ENCODE assay signal across 9 cellular contexts in genomic region chr1:8477199-8477982, GRCh38.
DNase-seq lines count a peak whose midpoint lies in the region; ATAC-seq and TF ChIP-seq lines count a peak whose summit lies in the region.
"Had no signal": no experiment of that assay in that cellular context is flagged by ENCODE, and none has a peak within 500 bp of the region (broad histone marks: within the 10 kb centered on the region; RNA-seq: fewer than 3 reads in every experiment).

No MANE protein-coding gene starts in this region.

- no peaks in the 10 kb centered on the region for H3K36me3 ChIP-seq in BE2C

- H3K4me3 Mint-ChIP-seq in immature natural killer cell = no peak overlapping the region
- H3K4me3 Mint-ChIP-seq: IgD-negative memory B cell had no signal

- peaks cover 0 to 4% (median 3%) of the 10 kb centered on the region in 3 donors for H3K36me3 Mint-ChIP-seq in immature natural killer cell
- H3K36me3 Mint-ChIP-seq: IgD-negative memory B cell had no signal

- H3K27me3 Mint-ChIP-seq in immature natural killer cell (ENCODE audit: low read depth in 3 of 3) = peaks cover 4 to 8% (median 6%) of the 10 kb centered on the region in 3 donors
- H3K27me3 Mint-ChIP-seq: IgD-negative memory B cell had no signal

- TF ChIP-seq CTCF in GM12864 (IDR thresholded peaks at IDR 0.05; ENCODE audit: low read depth, low read length, missing control alignments) = no peak
- no peak for TF ChIP-seq CTCF in BE2C (IDR thresholded peaks at IDR 0.05; ENCODE audit: low read depth, low read length)

- peaks cover 23 to 41% of the 10 kb centered on the region in 2 donors for H3K4me1 Mint-ChIP-seq in immature natural killer cell

- H3K4me1 ChIP-seq in BE2C = no peaks in the 10 kb centered on the region

- peak; percentile 57 for DNase-seq in GM12864 (ENCODE audit: low read depth)
- peak; percentile 36 for DNase-seq in RPMI7951 (ENCODE audit: low read depth)
- DNase-seq in immature natural killer cell = peak; percentile 11 to 32 (median 21)
- no peak for DNase-seq in UCSD-AML1 (lab: John Stamatoyannopoulos, UW; ENCODE audit: unreplicated experiment)
- no peak for DNase-seq in BE2C
- no peak for DNase-seq in posterior cingulate gyrus
- no peak for DNase-seq in middle frontal gyrus (ENCODE audit: extremely low spot score, low spot score)

- intact Hi-C loops in posterior cingulate gyrus (cut with DNase I) = no loop called here

- peak overlapping the region in 1 of 6 donors; percentile 52 for H3K27ac Mint-ChIP-seq in immature natural killer cell

- no peaks in the 10 kb centered on the region for H3K27me3 ChIP-seq in BE2C

- no peaks in the 10 kb centered on the region for H3K9me3 ChIP-seq in BE2C

- no peaks in the 10 kb centered on the region for H3K9me3 Mint-ChIP-seq in immature natural killer cell
- H3K9me3 Mint-ChIP-seq: IgD-negative memory B cell had no signal

- H3K4me3 ChIP-seq in GM12864 (ENCODE audit: low read depth, low read length) (no peak overlapping the region), BE2C (ENCODE audit: low read depth, low read length) (no peak overlapping the region)

- ATAC-seq in GM21723 (IDR thresholded peaks at IDR 0.05; ENCODE audit: unreplicated experiment) = peak; percentile 47

Comparison
In these comparisons a context has a peak if more than half of its experiments do, and no peak if none do; other contexts are left out.
1. DNase-seq: peak in GM12864 (single experiment), RPMI7951 (single experiment) and immature natural killer cell (3 of 3); none in UCSD-AML1 (single experiment), BE2C (single experiment), posterior cingulate gyrus (0 of 10) and middle frontal gyrus (single experiment).